ENCODE assay signal across 20 cellular contexts in genomic region chr9:128369024-128369706, GRCh38. TPM values are rescaled to one million over a fixed set of nuclear protein-coding genes. Genes with fewer than 3 reads are reported as not detected.
A peak's percentile ranks its signal among the peaks of the same experiment; 100 is the strongest.
DNase-seq lines count a peak whose midpoint lies in the region; ATAC-seq and TF ChIP-seq lines count a peak whose summit lies in the region.
"Had no signal": no experiment of that assay in that cellular context is flagged by ENCODE, and none has a peak within 500 bp of the region (broad histone marks: within the 10 kb centered on the region; RNA-seq: fewer than 3 reads in every experiment).

No MANE protein-coding gene starts in this region.

- peaks cover 0 to 41% (median 4%) of the 10 kb centered on the region in 3 experiments for H3K27me3 ChIP-seq in neuronal stem cell (ENCODE audit: control insufficient read depth in 3 of 3, insufficient read depth in 3 of 3, low read depth in 1 of 3, low read length in 3 of 3)
- H3K27me3 ChIP-seq in mesendoderm (ENCODE audit: insufficient read depth, low read length, poor library complexity): no peaks in the 10 kb centered on the region
- H3K27me3 ChIP-seq: BLaER1 treated with 17β-estradiol and CSF1 and Interleukin-3, amounts not matched to agents 10 nM and 100 nM; SJCRH30 had no signal

- H2BK12ac ChIP-seq in neuronal stem cell (ENCODE audit: low read length): no peak overlapping the region

- H3K23ac ChIP-seq in neuronal stem cell (ENCODE audit: low read depth, low read length, poor library complexity) (peak overlapping the region; percentile 62), mesendoderm (ENCODE audit: low read length) (no peak overlapping the region)

- H2AK5ac ChIP-seq in neuronal stem cell (ENCODE audit: low read depth, low read length) (peak overlapping the region; percentile 60), mesendoderm (ENCODE audit: low read length) (no peak overlapping the region)

- intact Hi-C loops in activated CD4-positive, alpha-beta memory T cell treated with anti-CD3 and anti-CD28 coated beads for 36 hours (cut with micrococcal nuclease): no loop called here
- intact Hi-C loops in dendritic cell treated with granulocyte-macrophage colony-stimulating factor and Interleukin-4, amounts not matched to agents 40 ng/mL and 50 ng/mL, for 4 days (cut with micrococcal nuclease): no loop called here
- intact Hi-C loops in left ventricle myocardium superior (cut with micrococcal nuclease): loop anchor here (10.0 kb wide), 1 partner anchor 46 kb away; no protein-coding TSS in a partner anchor

- H3K4me3 Mint-ChIP-seq in activated CD4-positive, alpha-beta memory T cell treated with anti-CD3 and anti-CD28 coated beads, Interleukin-2, amount 10 ng/mL, durations not matched to agents 7 days and 5 days: no peak overlapping the region
- H3K4me3 Mint-ChIP-seq in activated CD4-positive, alpha-beta memory T cell treated with anti-CD3 and anti-CD28 coated beads for 36 hours: no peak overlapping the region
- H3K4me3 Mint-ChIP-seq in dendritic cell treated with granulocyte-macrophage colony-stimulating factor and Interleukin-4, amounts not matched to agents 40 ng/mL and 50 ng/mL, for 4 days: no peak overlapping the region

- H2BK5ac ChIP-seq in neuronal stem cell (ENCODE audit: low read length) (no peak overlapping the region), mesendoderm (ENCODE audit: low read length) (no peak overlapping the region)

- H2BK120ac ChIP-seq in neuronal stem cell (ENCODE audit: low read depth, low read length): no peak overlapping the region
- no peak overlapping the region for H2BK120ac ChIP-seq in mesendoderm (ENCODE audit: low read depth, low read length)

- H4K8ac ChIP-seq in neuronal stem cell (ENCODE audit: low read depth, low read length): no peak overlapping the region
- H4K8ac ChIP-seq in mesendoderm (ENCODE audit: low read depth, low read length): no peak overlapping the region

- no peak overlapping the region for H3K9ac ChIP-seq in neuronal stem cell (ENCODE audit: low read depth, low read length, poor library complexity)
- no peak overlapping the region for H3K9ac ChIP-seq in mesendoderm (ENCODE audit: low read length)

- ATAC-seq in left ventricle myocardium superior (no peak), HG02981 (IDR thresholded peaks at IDR 0.05; ENCODE audit: unreplicated experiment) (no peak)
- ATAC-seq: GM12878 had no signal

- H3K4me1 ChIP-seq in neuronal stem cell (ENCODE audit: control insufficient read depth in 2 of 2, insufficient read depth in 1 of 2, low read depth in 1 of 2, low read length in 2 of 2): peaks cover 11 to 28% of the 10 kb centered on the region in 2 donors
- peaks cover 10% of the 10 kb centered on the region for H3K4me1 ChIP-seq in mesendoderm (ENCODE audit: control insufficient read depth, low read depth, low read length)

- H2AFZ ChIP-seq in neuronal stem cell (ENCODE audit: low read length): no peak overlapping the region

- no peak overlapping the region for H3K4me3 ChIP-seq in neuronal stem cell (ENCODE audit: low read length in 2 of 2)
- H3K4me3 ChIP-seq in mesendoderm (ENCODE audit: low read length): no peak overlapping the region
- H3K4me3 ChIP-seq: GM12878, SJCRH30 had no signal

- peak overlapping the region; percentile 78 for H3K14ac ChIP-seq in neuronal stem cell (ENCODE audit: low read length)

- H3K56ac ChIP-seq in mesendoderm (ENCODE audit: low read length): no peak overlapping the region

- no peak overlapping the region for H3K18ac ChIP-seq in neuronal stem cell (ENCODE audit: low read length)
- no peak overlapping the region for H3K18ac ChIP-seq in mesendoderm (ENCODE audit: low read length)

- H3K36me3 Mint-ChIP-seq in activated CD4-positive, alpha-beta memory T cell treated with anti-CD3 and anti-CD28 coated beads, Interleukin-2, amount 10 ng/mL, durations not matched to agents 7 days and 5 days (ENCODE audit: low read depth): peaks cover 9% of the 10 kb centered on the region
- peaks cover 7% of the 10 kb centered on the region for H3K36me3 Mint-ChIP-seq in activated CD4-positive, alpha-beta memory T cell treated with anti-CD3 and anti-CD28 coated beads for 36 hours
- H3K36me3 Mint-ChIP-seq in dendritic cell treated with granulocyte-macrophage colony-stimulating factor and Interleukin-4, amounts not matched to agents 40 ng/mL and 50 ng/mL, for 4 days (ENCODE audit: low read depth): peaks cover 32% of the 10 kb centered on the region
- H3K36me3 Mint-ChIP-seq: IgD-negative memory B cell had no signal

- no CpG with 5 or more reads among the region's 9 CpGs for WGBS in neuronal stem cell (ENCODE audit: extremely low coverage in 2 of 2, insufficient read length in 2 of 2, insufficient replicate concordance in 1 of 2), 2 donors
- WGBS in mesendoderm (ENCODE audit: extremely low coverage, insufficient coverage, low lambda C conversion rate): no CpG with 5 or more reads among the region's 9 CpGs

- H4K91ac ChIP-seq in neuronal stem cell (ENCODE audit: low read depth, low read length, poor library complexity): no peak overlapping the region

- H3K4ac ChIP-seq in neuronal stem cell (ENCODE audit: low read length) (no peak overlapping the region), mesendoderm (ENCODE audit: low read depth, low read length) (no peak overlapping the region)

- H3K4me2 ChIP-seq in neuronal stem cell (ENCODE audit: insufficient read depth, low read length, poor library complexity, severe bottlenecking): no peak overlapping the region
- H3K4me2 ChIP-seq in mesendoderm (ENCODE audit: low read length): no peak overlapping the region

- no peak for TF ChIP-seq CTCF in RWPE1 (conservative IDR thresholded peaks at IDR 0.05; ENCODE audit: low read depth)

- H3K4me1 Mint-ChIP-seq in activated CD4-positive, alpha-beta memory T cell treated with anti-CD3 and anti-CD28 coated beads, Interleukin-2, amount 10 ng/mL, durations not matched to agents 7 days and 5 days: peaks cover 30% of the 10 kb centered on the region
- H3K4me1 Mint-ChIP-seq in activated CD4-positive, alpha-beta memory T cell treated with anti-CD3 and anti-CD28 coated beads for 36 hours (ENCODE audit: low read depth): peaks cover 27% of the 10 kb centered on the region
- peaks cover 43% of the 10 kb centered on the region for H3K4me1 Mint-ChIP-seq in dendritic cell treated with granulocyte-macrophage colony-stimulating factor and Interleukin-4, amounts not matched to agents 40 ng/mL and 50 ng/mL, for 4 days (ENCODE audit: low read depth)

- peaks cover 0 to 13% of the 10 kb centered on the region in 2 donors for H3K36me3 ChIP-seq in neuronal stem cell (replicated peaks in 1 of 2; ENCODE audit: control insufficient read depth in 2 of 2, insufficient read depth in 2 of 2, low read length in 2 of 2)
- no peaks in the 10 kb centered on the region for H3K36me3 ChIP-seq in mesendoderm (ENCODE audit: control insufficient read depth, insufficient read depth, low read length)

- H3K27me3 Mint-ChIP-seq in activated CD4-positive, alpha-beta memory T cell treated with anti-CD3 and anti-CD28 coated beads, Interleukin-2, amount 10 ng/mL, durations not matched to agents 7 days and 5 days: no peaks in the 10 kb centered on the region
- no peaks in the 10 kb centered on the region for H3K27me3 Mint-ChIP-seq in activated CD4-positive, alpha-beta memory T cell treated with anti-CD3 and anti-CD28 coated beads for 36 hours
- H3K27me3 Mint-ChIP-seq in dendritic cell treated with granulocyte-macrophage colony-stimulating factor and Interleukin-4, amounts not matched to agents 40 ng/mL and 50 ng/mL, for 4 days: no peaks in the 10 kb centered on the region

- DNase-seq in activated CD4-positive, alpha-beta memory T cell treated with anti-CD3 and anti-CD28 coated beads, Interleukin-2, amount 10 ng/mL, durations not matched to agents 7 days and 5 days: no peak
- no peak for DNase-seq in activated CD4-positive, alpha-beta memory T cell treated with anti-CD3 and anti-CD28 coated beads for 36 hours
- DNase-seq in RWPE1 (ENCODE audit: low spot score) (no peak), neuronal stem cell (ENCODE audit: low spot score) (no peak), left ventricle myocardium superior (no peak), mesendoderm (no peak)
- DNase-seq: 8988T, COR-L47, DMS79, HCEC 1CT, NCI-H2107, NCI-H345, NCI-H526 treated with DMSO at 0.1 percent for 48 hours, RPMI8226, SJCRH30 had no signal

- H3K9me3 ChIP-seq in neuronal stem cell (replicated peaks in 1 of 2; ENCODE audit: control insufficient read depth in 2 of 2, insufficient read depth in 1 of 2, low read depth in 1 of 2, low read length in 2 of 2): peaks cover 0 to 3% of the 10 kb centered on the region in 2 donors
- H3K9me3 ChIP-seq: BLaER1 treated with 17β-estradiol and CSF1 and Interleukin-3, amounts not matched to agents 10 nM and 100 nM; SJCRH30 had no signal

- peak overlapping the region; percentile 26 for H3K27ac Mint-ChIP-seq in activated CD4-positive, alpha-beta memory T cell treated with anti-CD3 and anti-CD28 coated beads, Interleukin-2, amount 10 ng/mL, durations not matched to agents 7 days and 5 days
- no peak overlapping the region for H3K27ac Mint-ChIP-seq in activated CD4-positive, alpha-beta memory T cell treated with anti-CD3 and anti-CD28 coated beads for 36 hours
- H3K27ac Mint-ChIP-seq in dendritic cell treated with granulocyte-macrophage colony-stimulating factor and Interleukin-4, amounts not matched to agents 40 ng/mL and 50 ng/mL, for 4 days: peak overlapping the region; percentile 37

- peaks cover 14% of the 10 kb centered on the region for H3K79me2 ChIP-seq in mesendoderm (ENCODE audit: control insufficient read depth, insufficient read depth, low read length)

- H2BK15ac ChIP-seq in neuronal stem cell (ENCODE audit: low read length) (no peak overlapping the region), mesendoderm (replicated peaks; ENCODE audit: low read depth) (no peak overlapping the region)

- POLR2A ChIA-PET in activated CD4-positive, alpha-beta memory T cell treated with anti-CD3 and anti-CD28 coated beads, Interleukin-2, amount 10 ng/mL, durations not matched to agents 7 days and 5 days (lab: Charles Lee): interaction anchor here (1.1 to 3.5 kb wide), 2 partner anchors 7 to 12 kb away, joined by 4 to 31 read pairs; no protein-coding TSS in a partner anchor
- POLR2A ChIA-PET in activated CD4-positive, alpha-beta memory T cell treated with anti-CD3 and anti-CD28 coated beads for 36 hours (lab: Charles Lee): no interaction called here
- POLR2A ChIA-PET in RWPE1 (lab: Yijun Ruan, JAX; ENCODE audit: low non-redundant PET): no interaction called here

- H3K27ac ChIP-seq in RWPE1: peak overlapping the region; percentile 89
- no peak overlapping the region for H3K27ac ChIP-seq in neuronal stem cell (replicated peaks; ENCODE audit: low read length)
- H3K27ac ChIP-seq in mesendoderm (ENCODE audit: low read depth, low read length): no peak overlapping the region
- H3K27ac ChIP-seq: SJCRH30 had no signal

- peaks cover 4% of the 10 kb centered on the region for H3K79me1 ChIP-seq in neuronal stem cell (ENCODE audit: low read depth, low read length)
- peaks cover 18% of the 10 kb centered on the region for H3K79me1 ChIP-seq in mesendoderm (ENCODE audit: low read length)

- H3K9me3 Mint-ChIP-seq in activated CD4-positive, alpha-beta memory T cell treated with anti-CD3 and anti-CD28 coated beads, Interleukin-2, amount 10 ng/mL, durations not matched to agents 7 days and 5 days: no peaks in the 10 kb centered on the region
- no peaks in the 10 kb centered on the region for H3K9me3 Mint-ChIP-seq in activated CD4-positive, alpha-beta memory T cell treated with anti-CD3 and anti-CD28 coated beads for 36 hours
- no peaks in the 10 kb centered on the region for H3K9me3 Mint-ChIP-seq in dendritic cell treated with granulocyte-macrophage colony-stimulating factor and Interleukin-4, amounts not matched to agents 40 ng/mL and 50 ng/mL, for 4 days
- H3K9me3 Mint-ChIP-seq: IgD-negative memory B cell had no signal

- CTCF ChIA-PET in activated CD4-positive, alpha-beta memory T cell treated with anti-CD3 and anti-CD28 coated beads, Interleukin-2, amount 10 ng/mL, durations not matched to agents 7 days and 5 days (lab: Charles Lee): interaction anchor here (2.7 to 3.7 kb wide), 2 partner anchors 8 to 28 kb away, joined by 16 to 56 read pairs; no protein-coding TSS in a partner anchor
- CTCF ChIA-PET in activated CD4-positive, alpha-beta memory T cell treated with anti-CD3 and anti-CD28 coated beads for 36 hours (lab: Charles Lee): interaction anchor here (3.1 to 3.7 kb wide), 2 partner anchors 28 to 74 kb away, joined by 8 to 12 read pairs; no protein-coding TSS in a partner anchor
- CTCF ChIA-PET in RWPE1 (lab: Yijun Ruan, JAX): interaction anchor here (0.5 kb wide), 1 partner anchor 9 kb away, joined by 3 read pairs; no protein-coding TSS in a partner anchor

- H4K5ac ChIP-seq in mesendoderm (ENCODE audit: low read length): no peak overlapping the region

RNA-seq across cellular contexts. Expression of gene URM1, which starts 2.0 kb away (rescaled TPM):
- total RNA-seq in activated CD4-positive, alpha-beta memory T cell treated with anti-CD3 and anti-CD28 coated beads, Interleukin-2, amount 10 ng/mL, durations not matched to agents 7 days and 5 days: 10 to 100 TPM; 62.8 to 64.3 TPM
- total RNA-seq in activated CD4-positive, alpha-beta memory T cell treated with anti-CD3 and anti-CD28 coated beads for 36 hours: 10 to 100 TPM; 45.9 to 50.0 TPM
- 28.4 TPM for polyA plus RNA-seq in neuronal stem cell (2013, experiment 1 of 2)
- polyA plus RNA-seq in neuronal stem cell (2013, experiment 2 of 2): 24.9 TPM
- total RNA-seq in left ventricle myocardium superior: 51.6 TPM
- polyA plus RNA-seq in mesendoderm (2013, experiment 1 of 2): 52.0 TPM
- 52.8 TPM for polyA plus RNA-seq in mesendoderm (2013, experiment 2 of 2)

RNA-seq across cellular contexts. Expression of gene SLC27A4, which starts 28.8 kb away (rescaled TPM):
- total RNA-seq in activated CD4-positive, alpha-beta memory T cell treated with anti-CD3 and anti-CD28 coated beads, Interleukin-2, amount 10 ng/mL, durations not matched to agents 7 days and 5 days: 10 to 100 TPM; 13.6 to 14.0 TPM
- 10 to 100 TPM; 12.6 to 14.1 TPM for total RNA-seq in activated CD4-positive, alpha-beta memory T cell treated with anti-CD3 and anti-CD28 coated beads for 36 hours
- polyA plus RNA-seq in neuronal stem cell (2013, experiment 1 of 2): 6.1 TPM
- polyA plus RNA-seq in neuronal stem cell (2013, experiment 2 of 2): 5.4 TPM
- 19.4 TPM for total RNA-seq in left ventricle myocardium superior
- 19.7 TPM for polyA plus RNA-seq in mesendoderm (2013, experiment 1 of 2)
- 19.5 TPM for polyA plus RNA-seq in mesendoderm (2013, experiment 2 of 2)

RNA-seq across cellular contexts. Expression of gene COQ4, which starts 46.5 kb away (rescaled TPM):
- 10 to 100 TPM; 27.6 to 28.4 TPM for total RNA-seq in activated CD4-positive, alpha-beta memory T cell treated with anti-CD3 and anti-CD28 coated beads, Interleukin-2, amount 10 ng/mL, durations not matched to agents 7 days and 5 days
- 10 to 100 TPM; 33.0 to 35.5 TPM for total RNA-seq in activated CD4-positive, alpha-beta memory T cell treated with anti-CD3 and anti-CD28 coated beads for 36 hours
- polyA plus RNA-seq in neuronal stem cell (2013, experiment 1 of 2): 39.1 TPM
- polyA plus RNA-seq in neuronal stem cell (2013, experiment 2 of 2): 39.2 TPM
- 30.7 TPM for total RNA-seq in left ventricle myocardium superior
- polyA plus RNA-seq in mesendoderm (2013, experiment 1 of 2): 32.5 TPM
- polyA plus RNA-seq in mesendoderm (2013, experiment 2 of 2): 31.6 TPM

RNA-seq across cellular contexts. Expression of gene TRUB2, which starts 46.9 kb away (rescaled TPM):
- total RNA-seq in activated CD4-positive, alpha-beta memory T cell treated with anti-CD3 and anti-CD28 coated beads, Interleukin-2, amount 10 ng/mL, durations not matched to agents 7 days and 5 days: 10 to 100 TPM; 16.9 to 18.9 TPM
- total RNA-seq in activated CD4-positive, alpha-beta memory T cell treated with anti-CD3 and anti-CD28 coated beads for 36 hours: 10 to 100 TPM; 27.2 to 27.4 TPM
- 14.5 TPM for polyA plus RNA-seq in neuronal stem cell (2013, experiment 1 of 2)
- 14.5 TPM for polyA plus RNA-seq in neuronal stem cell (2013, experiment 2 of 2)
- total RNA-seq in left ventricle myocardium superior: 41.4 TPM
- 27.3 TPM for polyA plus RNA-seq in mesendoderm (2013, experiment 1 of 2)
- 25.6 TPM for polyA plus RNA-seq in mesendoderm (2013, experiment 2 of 2)

RNA-seq across cellular contexts. Expression of gene CERCAM, which starts 51.5 kb away (rescaled TPM):
- 1 to 10 TPM; 1.3 TPM for total RNA-seq in activated CD4-positive, alpha-beta memory T cell treated with anti-CD3 and anti-CD28 coated beads, Interleukin-2, amount 10 ng/mL, durations not matched to agents 7 days and 5 days
- total RNA-seq in activated CD4-positive, alpha-beta memory T cell treated with anti-CD3 and anti-CD28 coated beads for 36 hours: 1 to 10 TPM; 1.0 to 1.1 TPM
- polyA plus RNA-seq in neuronal stem cell (2013, experiment 1 of 2): 0.70 TPM
- 0.76 TPM for polyA plus RNA-seq in neuronal stem cell (2013, experiment 2 of 2)
- 7.0 TPM for total RNA-seq in left ventricle myocardium superior
- polyA plus RNA-seq in mesendoderm (2013, experiment 1 of 2): 3.1 TPM
- polyA plus RNA-seq in mesendoderm (2013, experiment 2 of 2): 2.8 TPM
